ENCODE assay signal across 1 cellular context in the genomic region with DNA sequence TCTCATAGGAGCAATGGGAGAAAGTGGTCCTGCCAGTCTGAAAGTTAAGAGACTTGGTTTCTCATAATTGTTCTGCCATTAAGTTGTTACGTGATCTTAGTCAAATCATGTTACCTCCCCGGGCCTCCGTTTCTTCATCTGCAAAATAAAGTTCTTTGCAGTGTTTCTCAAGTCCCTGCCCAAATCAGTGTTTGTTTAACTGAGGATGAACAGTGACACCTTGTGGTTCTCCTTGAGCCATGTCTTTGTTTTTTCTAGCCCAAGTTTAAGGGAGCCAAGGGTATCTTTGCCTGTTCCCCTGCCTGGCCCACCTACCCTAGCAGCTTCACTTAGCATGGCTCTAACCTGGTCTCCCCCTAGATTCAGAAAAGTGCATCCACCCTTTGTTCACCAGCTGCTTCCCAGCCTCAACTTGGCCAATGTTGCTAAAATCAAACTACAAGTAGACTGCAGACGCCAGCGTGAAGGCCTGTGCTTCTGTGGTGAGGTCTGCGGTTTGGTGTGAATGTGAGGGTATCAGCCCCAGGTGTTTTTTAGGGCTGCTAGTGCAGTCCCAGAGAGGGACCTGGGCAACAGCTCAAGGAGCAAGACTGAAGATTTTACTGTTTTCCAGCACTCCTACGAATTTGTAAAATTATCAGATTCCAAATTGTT.
TF ChIP-seq lines count a peak whose summit lies in the region.

No MANE protein-coding gene starts in this region.

TF ChIP-seq in GM23338, 12 proteins besides CTCF, POLR2A, EP300 and RAD21 (continued from another document):
- TF ChIP-seq ETS1 (IDR thresholded peaks at IDR 0.05) = no peak
- TF ChIP-seq EZH2 (IDR thresholded peaks at IDR 0.05; ENCODE audit: low read depth, unreplicated experiment) = no peak
- TF ChIP-seq STAT1 (IDR thresholded peaks at IDR 0.05; ENCODE audit: unreplicated experiment) = no peak
